ENCODE assay signal across 1 cellular context in the genomic region with DNA sequence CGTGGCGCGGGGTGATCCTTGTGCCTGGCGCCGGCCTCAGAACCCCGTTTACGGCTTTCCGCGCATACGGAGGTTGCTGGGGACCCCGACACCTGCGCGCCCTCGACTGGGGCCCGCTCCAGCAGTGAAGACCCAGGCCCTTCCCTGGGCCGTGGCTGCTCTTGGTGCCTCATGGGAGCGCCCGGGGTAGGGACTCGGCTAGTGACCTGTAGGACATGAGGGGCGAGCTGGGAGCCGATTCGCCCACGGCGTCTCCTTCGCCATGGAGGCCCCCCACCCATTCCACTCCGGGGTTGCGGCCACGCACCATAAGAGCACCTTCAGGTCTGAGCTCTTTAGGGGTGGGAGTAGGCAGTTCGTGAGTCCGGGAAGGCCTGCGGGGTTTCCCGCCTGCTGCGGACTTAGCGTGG.
TF ChIP-seq lines count a peak whose summit lies in the region.

No MANE protein-coding gene starts in this region.

TF ChIP-seq in IMR-90, 13 proteins besides CTCF, POLR2A, EP300 and RAD21 (continued from another document):
- TF ChIP-seq, protein P1, sequence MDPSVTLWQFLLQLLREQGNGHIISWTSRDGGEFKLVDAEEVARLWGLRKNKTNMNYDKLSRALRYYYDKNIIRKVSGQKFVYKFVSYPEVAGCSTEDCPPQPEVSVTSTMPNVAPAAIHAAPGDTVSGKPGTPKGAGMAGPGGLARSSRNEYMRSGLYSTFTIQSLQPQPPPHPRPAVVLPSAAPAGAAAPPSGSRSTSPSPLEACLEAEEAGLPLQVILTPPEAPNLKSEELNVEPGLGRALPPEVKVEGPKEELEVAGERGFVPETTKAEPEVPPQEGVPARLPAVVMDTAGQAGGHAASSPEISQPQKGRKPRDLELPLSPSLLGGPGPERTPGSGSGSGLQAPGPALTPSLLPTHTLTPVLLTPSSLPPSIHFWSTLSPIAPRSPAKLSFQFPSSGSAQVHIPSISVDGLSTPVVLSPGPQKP (IDR thresholded peaks at IDR 0.05; ENCODE audit: borderline replicate concordance, low read depth, low read length): no peak
- TF ChIP-seq NFE2L2 (IDR thresholded peaks at IDR 0.05; ENCODE audit: low read depth, low read length) (no peak), MAZ (IDR thresholded peaks at IDR 0.05; ENCODE audit: borderline replicate concordance, low read depth, low read length) (no peak), MAFK (IDR thresholded peaks at IDR 0.05; ENCODE audit: low read depth, low read length) (no peak), FOS (IDR thresholded peaks at IDR 0.05; ENCODE audit: low read depth, low read length) (no peak), CHD1 (IDR thresholded peaks at IDR 0.05; ENCODE audit: low read depth, low read length) (no peak)
